ENCODE assay signal across 8 cellular contexts in the genomic region with DNA sequence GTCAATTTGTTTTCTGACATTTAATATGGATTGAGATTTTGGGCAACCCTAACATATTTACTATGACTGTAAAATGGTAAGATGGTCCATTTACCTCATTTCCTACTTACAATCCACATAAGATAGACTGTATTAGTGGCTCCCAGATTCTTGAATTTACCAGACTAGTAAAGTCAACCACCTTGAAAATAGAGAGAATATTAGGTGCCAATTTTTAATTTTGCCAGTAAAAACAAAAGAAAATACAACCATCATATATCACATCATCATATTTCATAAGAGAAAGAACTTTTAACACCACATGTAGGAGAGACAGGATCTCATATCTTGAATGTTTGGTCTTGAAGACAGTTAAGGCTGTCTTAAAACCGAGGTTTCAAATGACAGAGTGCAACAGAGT. TPM values are rescaled to one million over a fixed set of nuclear protein-coding genes. Genes with fewer than 3 reads are reported as not detected.
"Had no signal": no experiment of that assay in that cellular context is flagged by ENCODE, and none has a peak within 500 bp of the region (broad histone marks: within the 10 kb centered on the region; RNA-seq: fewer than 3 reads in every experiment).

No MANE protein-coding gene starts in this region.

- H3K36me3 ChIP-seq: HAP-1 had no signal

- DNase-seq: GM23248, GOT3, H7, IMR-90 had no signal

- H3K27ac ChIP-seq: GM23248 had no signal

- H3K4me1 ChIP-seq: HAP-1 had no signal

- H3K4me3 ChIP-seq: GM23248, HAP-1, K562 had no signal

- H3K9me3 ChIP-seq: HAP-1 had no signal

- H2AFZ ChIP-seq: GM23248 had no signal

- ATAC-seq: HCT116, K562 had no signal

RNA-seq across cellular contexts. Expression of gene FBLN5, which starts 7.7 kb away (rescaled TPM):
- total RNA-seq: HT-29 had no signal
